Comparison of ENCODE assay signal across 11 cellular contexts in genomic region chr1:205199090-205199930, GRCh38. TPM values are rescaled to one million over a fixed set of nuclear protein-coding genes. Genes with fewer than 3 reads are reported as not detected.
DNase-seq lines count a peak whose midpoint lies in the region; ATAC-seq and TF ChIP-seq lines count a peak whose summit lies in the region.
"Had no signal": no experiment of that assay in that cellular context is flagged by ENCODE, and none has a peak within 500 bp of the region (broad histone marks: within the 10 kb centered on the region; RNA-seq: fewer than 3 reads in every experiment).

No MANE protein-coding gene starts in this region.

- DNase-seq in GM04503 (ENCODE audit: low read depth): peak; percentile 20
- DNase-seq in T-cell: no peak
- DNase-seq in brain microvascular endothelial cell: peak; percentile 26
- DNase-seq in stimulated activated CD4-positive, alpha-beta T cell treated with anti-CD3 and anti-CD28 coated beads, Interleukin-12 subunit alpha, Interleukin-12 subunit beta, amount 100 ng/mL, for 24 hours (ENCODE audit: low read depth in 2 of 2): peak; percentile 16 to 60
- DNase-seq in NOMO-1 (lab: John Stamatoyannopoulos, UW; ENCODE audit: unreplicated experiment in 2 of 2): no peak
- no peak for DNase-seq in heart left ventricle
- DNase-seq: NCI-H2081 treated with DMSO at 0.1 percent for 48 hours had no signal

- no peak for TF ChIP-seq POLR2A in heart left ventricle (IDR thresholded peaks at IDR 0.05)

- peaks cover 0 to 7% (median 0%) of the 10 kb centered on the region in 12 donors for H3K4me1 ChIP-seq in heart left ventricle

- H3K9me3 ChIP-seq in heart left ventricle: no peaks in the 10 kb centered on the region
- H3K9me3 ChIP-seq: gastroesophageal sphincter had no signal

- peaks cover 17% of the 10 kb centered on the region for H3K36me3 Mint-ChIP-seq in T-cell

- H3K27ac Mint-ChIP-seq in T-cell: peak overlapping the region; percentile 13 to 29

- H3K27ac ChIP-seq in brain microvascular endothelial cell: no peak overlapping the region
- H3K27ac ChIP-seq in heart left ventricle: no peak overlapping the region
- H3K27ac ChIP-seq: gastroesophageal sphincter, SK-N-MC had no signal

- H3K27me3 ChIP-seq in brain microvascular endothelial cell (replicated peaks): no peaks in the 10 kb centered on the region
- H3K27me3 ChIP-seq in heart left ventricle: no peaks in the 10 kb centered on the region
- H3K27me3 ChIP-seq: gastroesophageal sphincter had no signal

- H3K9me3 Mint-ChIP-seq in T-cell: no peaks in the 10 kb centered on the region

- 74 to 81% (median 78%) methylated on average over 9 of the region's 9 CpGs for WGBS in heart left ventricle, 4 donors

- CTCF ChIA-PET in T-cell (lab: Charles Lee): interaction anchor here in 1 of 2 donors (0.7 kb wide), 1 partner anchor 50 kb away, joined by 3 read pairs; no protein-coding TSS in a partner anchor

- TF ChIP-seq CTCF in brain microvascular endothelial cell (IDR thresholded peaks at IDR 0.05; ENCODE audit: low read depth, low read length, missing control alignments): no peak
- TF ChIP-seq CTCF in heart left ventricle (IDR thresholded peaks at IDR 0.05): no peak

- intact Hi-C loops in heart left ventricle (cut with DNase I): no loop called here

- no peak overlapping the region for H3K4me3 ChIP-seq in brain microvascular endothelial cell (ENCODE audit: low read depth, low read length)
- no peak overlapping the region for H3K4me3 ChIP-seq in heart left ventricle
- H3K4me3 ChIP-seq: gastroesophageal sphincter, SK-N-MC had no signal

- in situ Hi-C loops in brain microvascular endothelial cell (cut with HindIII; ENCODE audit: low pct_ligation_motif_present, low sequenced_read_pairs): no loop called here

- POLR2A ChIA-PET in T-cell (lab: Charles Lee): interaction anchor here in 1 of 2 donors (0.7 kb wide), 1 partner anchor 20 kb away, joined by 4 read pairs; no protein-coding TSS in a partner anchor

- peaks cover 57 to 62% (median 59%) of the 10 kb centered on the region in 3 donors for H3K4me1 Mint-ChIP-seq in T-cell

- ATAC-seq in T-cell (replicated peaks in 1 of 4): peak in 3 of 4 experiments; percentile 27 to 52 (median 36)
- ATAC-seq in GM19397 (IDR thresholded peaks at IDR 0.05; ENCODE audit: unreplicated experiment): no peak
- ATAC-seq in GM18520 (IDR thresholded peaks at IDR 0.05; ENCODE audit: unreplicated experiment): no peak
- no peak for ATAC-seq in heart left ventricle
- ATAC-seq: gastroesophageal sphincter had no signal

- no peaks in the 10 kb centered on the region for H3K27me3 Mint-ChIP-seq in T-cell

- peak overlapping the region in 2 of 3 donors; percentile 48 to 52 for H3K4me3 Mint-ChIP-seq in T-cell

- H3K36me3 ChIP-seq in brain microvascular endothelial cell (replicated peaks): no peaks in the 10 kb centered on the region
- no peaks in the 10 kb centered on the region for H3K36me3 ChIP-seq in heart left ventricle
- H3K36me3 ChIP-seq: gastroesophageal sphincter had no signal

RNA-seq across cellular contexts. Expression of gene DSTYK, which starts 12.2 kb away (rescaled TPM):
- total RNA-seq in T-cell: 10 to 100 TPM; 13.8 to 15.7 (median 14.7) TPM
- total RNA-seq in heart left ventricle: 10 to 100 TPM in 1 of 9 donors, 1 to 10 TPM in 8; 5.2 to 10.1 (median 8.0) TPM
- 1 to 10 TPM; 3.2 to 5.3 TPM for polyA plus RNA-seq in heart left ventricle

RNA-seq across cellular contexts. Expression of gene TMCC2, which starts 28.4 kb away (rescaled TPM):
- 1 to 10 TPM; 1.0 to 3.3 (median 1.8) TPM for total RNA-seq in T-cell
- 1 to 10 TPM in 8 of 9 donors, under 1 TPM in 1; 0.97 to 5.1 (median 2.1) TPM for total RNA-seq in heart left ventricle
- polyA plus RNA-seq in heart left ventricle: 1 to 10 TPM; 1.4 to 2.0 TPM

Comparison
In these comparisons a context has a peak if more than half of its experiments do, and no peak if none do; other contexts are left out.
1. DNase-seq: peak in GM04503 (single experiment), brain microvascular endothelial cell (single experiment) and stimulated activated CD4-positive, alpha-beta T cell treated with anti-CD3 and anti-CD28 coated beads, Interleukin-12 subunit alpha, Interleukin-12 subunit beta, amount 100 ng/mL, for 24 hours (2 of 2); none in T-cell (0 of 34), NOMO-1 (0 of 2) and heart left ventricle (0 of 5).
2. ATAC-seq: peak in T-cell (3 of 4); none in GM19397 (single experiment), GM18520 (single experiment) and heart left ventricle (0 of 4).